Comparison of ENCODE assay signal across 9 cellular contexts in genomic region chr12:68932701-68933563, GRCh38. TPM values are rescaled to one million over a fixed set of nuclear protein-coding genes. Genes with fewer than 3 reads are reported as not detected.
DNase-seq lines count a peak whose midpoint lies in the region; ATAC-seq, FAIRE-seq and TF ChIP-seq lines count a peak whose summit lies in the region.
"Had no signal": no experiment of that assay in that cellular context is flagged by ENCODE, and none has a peak within 500 bp of the region (broad histone marks: within the 10 kb centered on the region; RNA-seq: fewer than 3 reads in every experiment).

Gene CPM (minus strand): TSS chr12:68933171. CDS start chr12:68932837, 334 bp downstream.

- H3K79me2 ChIP-seq in astrocyte (ENCODE audit: insufficient read depth, low read length), result no peaks in the 10 kb centered on the region

- H3K36me3 Mint-ChIP-seq in astrocyte (ENCODE audit: low read depth, unreplicated experiment), result no peaks in the 10 kb centered on the region

- no peak for TF ChIP-seq CTCF in astrocyte (IDR thresholded peaks at IDR 0.05; ENCODE audit: insufficient read depth, low read depth, low read length)

- intact Hi-C loops in sciatic nerve (cut with DNase I), result no loop called here

- in situ Hi-C loops in KBM-7 (cut with MboI; ENCODE audit: low pct_unique_long_range_greater_than_20kb, low sequenced_read_pairs), result no loop called here

- H3K27me3 Mint-ChIP-seq in astrocyte (ENCODE audit: low read depth, unreplicated experiment), result peaks cover 24% of the 10 kb centered on the region

- H2AFZ ChIP-seq in astrocyte (ENCODE audit: low read depth, low read length), result peak within 1 kb of the TSS; percentile 96

- peaks cover 13% of the 10 kb centered on the region for H3K4me1 ChIP-seq in astrocyte (ENCODE audit: insufficient read depth, low read length)
- no peaks in the 10 kb centered on the region for H3K4me1 ChIP-seq in iPS DF 6.9 (ENCODE audit: control insufficient read depth, insufficient read depth, low read length)

- peak within 1 kb of the TSS; percentile 80 for H3K4me2 ChIP-seq in astrocyte (ENCODE audit: low read length)

- no peak within 1 kb of the TSS for H3K27ac Mint-ChIP-seq in astrocyte (ENCODE audit: unreplicated experiment)

- peak; percentile 93 for ATAC-seq in GM21529 (IDR thresholded peaks at IDR 0.05; ENCODE audit: unreplicated experiment)
- ATAC-seq in sciatic nerve, result peak; percentile 95

- DNase-seq in Daoy (ENCODE audit: low read depth) (peak; percentile 80), KBM-7 (peak; percentile 67), T-helper 22 cell (ENCODE audit: low read depth) (peak; percentile 48), astrocyte (ENCODE audit: low read depth) (peak; percentile 33), iPS DF 6.9 (ENCODE audit: low read depth, low spot score) (no peak), sciatic nerve (ENCODE audit: low spot score) (peak; percentile 79), H4 (ENCODE audit: low spot score) (no peak)

- WGBS in iPS DF 6.9 (ENCODE audit: insufficient coverage, insufficient read length), result no CpG with 5 or more reads among the region's 81 CpGs

- H4K20me1 ChIP-seq in astrocyte (ENCODE audit: insufficient read depth, low read length), result no peaks in the 10 kb centered on the region

- no peak within 1 kb of the TSS for H3K27ac ChIP-seq in astrocyte (ENCODE audit: low read depth, low read length)
- no peak within 1 kb of the TSS for H3K27ac ChIP-seq in iPS DF 6.9 (ENCODE audit: low read length)

- H3K27me3 ChIP-seq in astrocyte (ENCODE audit: insufficient read depth, low read length) (peaks cover 8% of the 10 kb centered on the region), iPS DF 6.9 (ENCODE audit: control insufficient read depth, insufficient read depth, low read length) (peaks cover 11% of the 10 kb centered on the region)

- H3K4me3 ChIP-seq in astrocyte (ENCODE audit: insufficient read depth, low read depth, low read length), result peak within 1 kb of the TSS; percentile 69
- peak within 1 kb of the TSS; percentile 48; the same call in 1 of the 2 replicates for H3K4me3 ChIP-seq in iPS DF 6.9 (ENCODE audit: low read length)

- H3K36me3 ChIP-seq in astrocyte (ENCODE audit: insufficient read depth, low read length), result no peaks in the 10 kb centered on the region
- H3K36me3 ChIP-seq in iPS DF 6.9 (ENCODE audit: control insufficient read depth, insufficient read depth, low read length), result no peaks in the 10 kb centered on the region

- FAIRE-seq in astrocyte (lab: Jason Lieb, UNC), result no peak
- FAIRE-seq: islet of Langerhans had no signal

- H3K9me3 ChIP-seq in astrocyte (ENCODE audit: insufficient read depth, low read depth, low read length) (no peaks in the 10 kb centered on the region), iPS DF 6.9 (ENCODE audit: control insufficient read depth, insufficient read depth, low read length) (no peaks in the 10 kb centered on the region)

- H3K9ac ChIP-seq in astrocyte (ENCODE audit: low read length), result peak within 1 kb of the TSS; percentile 52

- H3K4me3 Mint-ChIP-seq in astrocyte (ENCODE audit: unreplicated experiment), result peak within 1 kb of the TSS; percentile 84

- peaks cover 2% of the 10 kb centered on the region for H3K9me3 Mint-ChIP-seq in astrocyte (ENCODE audit: unreplicated experiment)

- no peaks in the 10 kb centered on the region for H3K4me1 Mint-ChIP-seq in astrocyte (ENCODE audit: low read depth, unreplicated experiment)

RNA-seq across cellular contexts. Expression of gene CPM, which starts in this region (rescaled TPM):
- 4.2 and 27.0 TPM in 2 replicates for total RNA-seq in Daoy (2014; rRNA removed; shearing (Covaris generic))
- total RNA-seq in astrocyte (2.7 and 3.5 TPM in 2 replicates), sciatic nerve (32.5 TPM)
- total RNA-seq in H4 (2014; rRNA removed; shearing (Covaris generic)), result 0.45 and 1.7 TPM in 2 replicates

Comparison
In these comparisons a context has a peak if more than half of its experiments do, and no peak if none do; other contexts are left out.
1. DNase-seq: peak in Daoy (single experiment), KBM-7 (single experiment), T-helper 22 cell (single experiment), astrocyte (single experiment) and sciatic nerve (single experiment); none in iPS DF 6.9 (single experiment) and H4 (single experiment).